Comparison of ENCODE assay signal across 1 cellular context in genomic region chr12:54009171-54010052, GRCh38.
TF ChIP-seq lines count a peak whose summit lies in the region.

No MANE protein-coding gene starts in this region.

TF ChIP-seq in HEK293, 187 proteins besides CTCF, POLR2A, EP300 and RAD21 (continued from another document and continues in another):
- TF ChIP-seq ZNF26 (tag by site-specific recombination; IDR thresholded peaks at IDR 0.05) = no peak
- TF ChIP-seq ZNF837 (tag by site-specific recombination; IDR thresholded peaks at IDR 0.05) = no peak
- no peak for TF ChIP-seq ZNF138 (tag by site-specific recombination; IDR thresholded peaks at IDR 0.05; ENCODE audit: borderline replicate concordance)
- no peak for TF ChIP-seq INSM2 (tag by site-specific recombination; IDR thresholded peaks at IDR 0.05)
- peak; percentile 47; the same call in 1 of the 2 replicates for TF ChIP-seq ZBTB20 (tag by site-specific recombination; IDR thresholded peaks at IDR 0.05)
- 0 out of 2 replicates have a peak, but pooled peaks have one; percentile 25 for TF ChIP-seq ZNF843 (tag by site-specific recombination; IDR thresholded peaks at IDR 0.05)
- TF ChIP-seq ZNF785 (tag by site-specific recombination; IDR thresholded peaks at IDR 0.05) = no peak
- TF ChIP-seq ZNF133 (tag by site-specific recombination; IDR thresholded peaks at IDR 0.05) = no peak
- TF ChIP-seq SP7 (tag by site-specific recombination; IDR thresholded peaks at IDR 0.05) = no peak
- no peak for TF ChIP-seq ZNF521 (tag by site-specific recombination; IDR thresholded peaks at IDR 0.05)
- 0 out of 2 replicates have a peak, but pooled peaks have one; percentile 48 for TF ChIP-seq PATZ1 (tag by site-specific recombination; IDR thresholded peaks at IDR 0.05)
- peak; percentile 66; the same call in 1 of the 2 replicates for TF ChIP-seq ZEB2 (tag by site-specific recombination; IDR thresholded peaks at IDR 0.05)
- no peak for TF ChIP-seq ZNF488 (tag by site-specific recombination; IDR thresholded peaks at IDR 0.05)
- no peak for TF ChIP-seq ZNF777 (tag by site-specific recombination; IDR thresholded peaks at IDR 0.05; ENCODE audit: borderline replicate concordance)
- TF ChIP-seq KLF16 (tag by site-specific recombination; IDR thresholded peaks at IDR 0.05) = no peak; the same call in 1 of the 2 replicates
- 0 out of 2 replicates have a peak, but pooled peaks have one; percentile 16 for TF ChIP-seq IKZF3 (tag by site-specific recombination; IDR thresholded peaks at IDR 0.05)
- no peak for TF ChIP-seq ZNF37A (tag by site-specific recombination; IDR thresholded peaks at IDR 0.05)
- no peak for TF ChIP-seq ZNF157 (tag by site-specific recombination; IDR thresholded peaks at IDR 0.05)
- peak; percentile 39; the same call in 1 of the 2 replicates for TF ChIP-seq ZFP37 (tag by site-specific recombination; IDR thresholded peaks at IDR 0.05)
- no peak for TF ChIP-seq KLF10 (tag by site-specific recombination; IDR thresholded peaks at IDR 0.05)
- TF ChIP-seq ZNF621 (tag by site-specific recombination; IDR thresholded peaks at IDR 0.05) = no peak
- TF ChIP-seq ZSCAN16 (tag by site-specific recombination; IDR thresholded peaks at IDR 0.05) = no peak
- TF ChIP-seq ZNF449 (tag by site-specific recombination; IDR thresholded peaks at IDR 0.05) = no peak
- TF ChIP-seq ZBTB10 (tag by site-specific recombination; IDR thresholded peaks at IDR 0.05) = peak; percentile 77
- TF ChIP-seq ZNF660 (tag by site-specific recombination; IDR thresholded peaks at IDR 0.05) = peak; percentile 36; the same call in 1 of the 2 replicates
- TF ChIP-seq TCF7L2 (IDR thresholded peaks at IDR 0.05; ENCODE audit: borderline replicate concordance, low read depth, low read length) = no peak
- TF ChIP-seq ZNF501 (tag by site-specific recombination; IDR thresholded peaks at IDR 0.05) = no peak
- no peak for TF ChIP-seq ZNF16 (tag by site-specific recombination; IDR thresholded peaks at IDR 0.05; ENCODE audit: low read depth)
- TF ChIP-seq ZNF175 (tag by site-specific recombination; IDR thresholded peaks at IDR 0.05) = no peak
- no peak for TF ChIP-seq ZNF114 (tag by site-specific recombination; IDR thresholded peaks at IDR 0.05)
- no peak for TF ChIP-seq ZNF248 (tag by site-specific recombination; IDR thresholded peaks at IDR 0.05)
- no peak for TF ChIP-seq HIC1 (tag by site-specific recombination; IDR thresholded peaks at IDR 0.05)
- TF ChIP-seq ZNF140 (tag by site-specific recombination; IDR thresholded peaks at IDR 0.05) = no peak
- TF ChIP-seq ZNF169 (tag by site-specific recombination; IDR thresholded peaks at IDR 0.05) = no peak
- TF ChIP-seq ZNF239 (tag by site-specific recombination; IDR thresholded peaks at IDR 0.05) = no peak
- no peak for TF ChIP-seq ZNF518A (tag by site-specific recombination; conservative IDR thresholded peaks at IDR 0.05; ENCODE audit: low read depth)
- TF ChIP-seq ZNF324 (tag by site-specific recombination; IDR thresholded peaks at IDR 0.05) = no peak
- TF ChIP-seq MZF1 (tag by site-specific recombination; IDR thresholded peaks at IDR 0.05; ENCODE audit: borderline replicate concordance) = no peak
- no peak; the same call in 1 of the 2 replicates for TF ChIP-seq ZNF629 (tag by site-specific recombination; IDR thresholded peaks at IDR 0.05)
- no peak for TF ChIP-seq ZNF776 (tag by site-specific recombination; IDR thresholded peaks at IDR 0.05; ENCODE audit: borderline replicate concordance)
- TF ChIP-seq GLIS1 (tag by site-specific recombination; IDR thresholded peaks at IDR 0.05) = peak; percentile 92
- TF ChIP-seq ZNF221 (tag by site-specific recombination; IDR thresholded peaks at IDR 0.05; ENCODE audit: borderline replicate concordance) = no peak
- no peak for TF ChIP-seq ZNF510 (tag by site-specific recombination; IDR thresholded peaks at IDR 0.05; ENCODE audit: insufficient replicate concordance)
- TF ChIP-seq GLIS2 (tag by site-specific recombination; IDR thresholded peaks at IDR 0.05) = peak; percentile 60; the same call in 1 of the 2 replicates
- TF ChIP-seq HOXC10 (CRISPR knock-in tag; IDR thresholded peaks at IDR 0.05) = no peak
- TF ChIP-seq AEBP2 (tag by site-specific recombination; IDR thresholded peaks at IDR 0.05; ENCODE audit: borderline replicate concordance) = no peak
- TF ChIP-seq ZNF626 (tag by site-specific recombination; IDR thresholded peaks at IDR 0.05) = no peak
